ENCODE assay signal across 1 cellular context in genomic region chr10:100286051-100287033, GRCh38.
TF ChIP-seq lines count a peak whose summit lies in the region.

BLOC1S2 (minus strand) TSS chr10:100286680; CDS start chr10:100286659, 21 bp downstream.

TF ChIP-seq in K562, 482 proteins besides CTCF, POLR2A, EP300 and RAD21 (continued from another document and continues in another):
- TF ChIP-seq PKNOX1 (IDR thresholded peaks at IDR 0.05) (0 out of 2 replicates have a peak, but pooled peaks have one; percentile 8), ZNF395 (CRISPR knock-in tag; IDR thresholded peaks at IDR 0.05) (peak; percentile 75; the same call in 1 of the 2 replicates), HOMEZ (CRISPR knock-in tag; IDR thresholded peaks at IDR 0.05) (no peak), ATF7 (IDR thresholded peaks at IDR 0.05) (0 out of 2 replicates have a peak, but pooled peaks have one; percentile 38), CBX3 (IDR thresholded peaks at IDR 0.05; ENCODE audit: borderline replicate concordance in 1 of 2, low read length in 2 of 2) (peak in 1 of 2 experiments; percentile 7; a peak in 1 of 3 replicates), CREM (IDR thresholded peaks at IDR 0.05; ENCODE audit: low read depth) (peak; percentile 59), TFAM (CRISPR knock-in tag; conservative IDR thresholded peaks at IDR 0.05) (no peak), THAP12 (CRISPR knock-in tag; IDR thresholded peaks at IDR 0.05) (0 out of 2 replicates have a peak, but pooled peaks have one; percentile 16), NFXL1 (CRISPR knock-in tag; IDR thresholded peaks at IDR 0.05) (no peak), ZBTB17 (CRISPR knock-in tag; IDR thresholded peaks at IDR 0.05) (peak; percentile 47; the same call in 1 of the 2 replicates), SAFB (IDR thresholded peaks at IDR 0.05; ENCODE audit: borderline replicate concordance, low read depth, low read length) (no peak), POLR2AphosphoS5 (IDR thresholded peaks at IDR 0.05; ENCODE audit: control insufficient read depth, insufficient read depth, low read depth, low read length) (peak; percentile 77), ZBTB2 (IDR thresholded peaks at IDR 0.05) (peak; percentile 96), PHB2 (IDR thresholded peaks at IDR 0.05; ENCODE audit: low read depth) (peak; percentile 39; the same call in 1 of the 2 replicates), CCNT2 (IDR thresholded peaks at IDR 0.05; ENCODE audit: borderline replicate concordance, extremely low read depth, insufficient read length, low read depth, low read length) (no peak), SLC30A9 (CRISPR knock-in tag; IDR thresholded peaks at IDR 0.05) (no peak), SP1 (CRISPR knock-in tag; IDR thresholded peaks at IDR 0.05) (0 out of 2 replicates have a peak, but pooled peaks have one; percentile 41), ZNF318 (IDR thresholded peaks at IDR 0.05; ENCODE audit: borderline replicate concordance in 1 of 2, low read depth in 1 of 2) (0 out of 4 replicates have a peak, but pooled peaks of 1 of the 2 experiments have one; percentile 21), ARHGAP35 (IDR thresholded peaks at IDR 0.05; ENCODE audit: partially characterized antibody) (peak; percentile 21), ZC3H8 (IDR thresholded peaks at IDR 0.05) (peak; percentile 32; the same call in 1 of the 2 replicates), MIER1 (IDR thresholded peaks at IDR 0.05; ENCODE audit: low read depth) (no peak), ZFX (CRISPR knock-in tag; IDR thresholded peaks at IDR 0.05) (peak; percentile 76), RCOR1 (IDR thresholded peaks at IDR 0.05; ENCODE audit: borderline replicate concordance in 1 of 2, low read depth in 2 of 2, low read length in 2 of 2) (0 out of 4 replicates have a peak, but pooled peaks of 1 of the 2 experiments have one; percentile 43), SUPT5H (IDR thresholded peaks at IDR 0.05) (peak; percentile 93), HMGN3 (IDR thresholded peaks at IDR 0.05; ENCODE audit: borderline replicate concordance, extremely low read depth, insufficient read length, low read depth, low read length) (no peak), POLR2B (IDR thresholded peaks at IDR 0.05; ENCODE audit: low read depth, partially characterized antibody) (peak; percentile 94), FOXP1 (CRISPR knock-in tag; IDR thresholded peaks at IDR 0.05) (peak; percentile 31; the same call in 1 of the 2 replicates), TFAP4 (CRISPR knock-in tag; IDR thresholded peaks at IDR 0.05; ENCODE audit: borderline replicate concordance) (peak; percentile 86), ATF1 (CRISPR knock-in tag; IDR thresholded peaks at IDR 0.05) (no peak), ATF1 (tag; IDR thresholded peaks at IDR 0.05) (peak; percentile 48), ELF1 (tag; IDR thresholded peaks at IDR 0.05) (peak; percentile 74)
